ENCODE assay signal across 10 cellular contexts in the genomic region with DNA sequence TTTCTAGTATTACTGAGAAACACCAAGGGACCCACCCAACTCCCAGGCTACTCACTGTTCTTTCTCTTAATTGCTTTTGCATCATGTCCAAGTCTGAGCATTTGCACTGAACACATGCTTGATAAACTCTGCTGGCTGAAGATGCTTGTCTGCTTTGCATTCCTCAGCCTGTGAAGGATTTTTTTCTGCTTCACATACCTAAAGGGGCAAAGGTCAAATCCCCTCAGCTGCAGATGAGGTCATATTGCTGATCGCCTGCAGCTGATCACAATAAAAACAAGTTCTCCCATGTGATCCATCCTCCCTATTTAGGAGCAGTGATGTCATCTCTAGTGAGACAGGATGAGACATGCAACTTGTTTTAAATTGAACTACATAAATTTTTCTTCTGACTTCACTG.
DNase-seq lines count a peak whose midpoint lies in the region; FAIRE-seq and TF ChIP-seq lines count a peak whose summit lies in the region.
"Had no signal": no experiment of that assay in that cellular context is flagged by ENCODE, and none has a peak within 500 bp of the region (broad histone marks: within the 10 kb centered on the region; RNA-seq: fewer than 3 reads in every experiment).

No MANE protein-coding gene starts in this region.

- H3K9me3 Mint-ChIP-seq in T-helper 2 cell treated with Interferon-gamma antibody and Interleukin-4, amounts not matched to agents 5 μg/mL and 100 μg/mL, for 36 hours, result no peaks in the 10 kb centered on the region

- H3K4me1 Mint-ChIP-seq in T-helper 2 cell treated with Interferon-gamma antibody and Interleukin-4, amounts not matched to agents 5 μg/mL and 100 μg/mL, for 36 hours (ENCODE audit: low read depth), result peaks cover 4% of the 10 kb centered on the region
- H3K4me1 Mint-ChIP-seq: B cell had no signal

- H3K36me3 Mint-ChIP-seq in T-helper 2 cell treated with Interferon-gamma antibody and Interleukin-4, amounts not matched to agents 5 μg/mL and 100 μg/mL, for 36 hours (ENCODE audit: low read depth), result no peaks in the 10 kb centered on the region
- H3K36me3 Mint-ChIP-seq: activated CD8-positive, alpha-beta memory T cell treated with anti-CD3 and anti-CD28 coated beads, Interleukin-2, amount 10 ng/mL, durations not matched to agents 7 days and 5 days had no signal

- FAIRE-seq in HTR-8/SVneo (lab: Jason Lieb, UNC) (peak; percentile 89), bronchial epithelial cell (lab: Jason Lieb, UNC) (peak; percentile 7)

- H3K27me3 Mint-ChIP-seq in T-helper 2 cell treated with Interferon-gamma antibody and Interleukin-4, amounts not matched to agents 5 μg/mL and 100 μg/mL, for 36 hours (ENCODE audit: low read depth), result no peaks in the 10 kb centered on the region

- no peaks in the 10 kb centered on the region for H3K36me3 ChIP-seq in bronchial epithelial cell (ENCODE audit: control insufficient read depth, insufficient read depth, low read length)

- TF ChIP-seq CTCF in bronchial epithelial cell (IDR thresholded peaks at IDR 0.05; ENCODE audit: insufficient read depth, low read length, severe bottlenecking), result no peak

- no peak overlapping the region for H3K4me3 Mint-ChIP-seq in T-helper 2 cell treated with Interferon-gamma antibody and Interleukin-4, amounts not matched to agents 5 μg/mL and 100 μg/mL, for 36 hours
- H3K4me3 Mint-ChIP-seq: activated CD8-positive, alpha-beta memory T cell treated with anti-CD3 and anti-CD28 coated beads, Interleukin-2, amount 10 ng/mL, durations not matched to agents 7 days and 5 days; B cell had no signal

- H3K27ac Mint-ChIP-seq in T-helper 2 cell treated with Interferon-gamma antibody and Interleukin-4, amounts not matched to agents 5 μg/mL and 100 μg/mL, for 36 hours, result no peak overlapping the region
- H3K27ac Mint-ChIP-seq: activated CD8-positive, alpha-beta memory T cell treated with anti-CD3 and anti-CD28 coated beads, Interleukin-2, amount 10 ng/mL, durations not matched to agents 7 days and 5 days; B cell had no signal

- no peaks in the 10 kb centered on the region for H3K27me3 ChIP-seq in bronchial epithelial cell (ENCODE audit: control insufficient read depth, insufficient read depth, low read length)

- DNase-seq in A172 (ENCODE audit: low spot score) (peak; percentile 93), HTR-8/SVneo (ENCODE audit: insufficient read length, low spot score) (peak; percentile 51), bronchial epithelial cell (ENCODE audit: low read depth) (peak; percentile 95), iPS-NIHi11 (ENCODE audit: low spot score) (peak; percentile 72), NAMALWA (ENCODE audit: low spot score) (no peak), NCI-H2029 (lab: John Stamatoyannopoulos, UW) (no peak), GM19238 (ENCODE audit: insufficient read length, low spot score) (no peak)
- DNase-seq in T-helper 2 cell treated with Interferon-gamma antibody and Interleukin-4, amounts not matched to agents 5 μg/mL and 100 μg/mL, for 36 hours (ENCODE audit: low spot score), result no peak
- DNase-seq: activated CD8-positive, alpha-beta memory T cell treated with anti-CD3 and anti-CD28 coated beads, Interleukin-2, amount 10 ng/mL, durations not matched to agents 7 days and 5 days had no signal

- H3K4me3 ChIP-seq in bronchial epithelial cell (ENCODE audit: low read depth, low read length), result no peak overlapping the region

Comparison
In these comparisons a context has a peak if more than half of its experiments do, and no peak if none do; other contexts are left out.
1. DNase-seq: peak in A172 (single experiment), HTR-8/SVneo (single experiment), bronchial epithelial cell (single experiment) and iPS-NIHi11 (single experiment); none in T-helper 2 cell treated with Interferon-gamma antibody and Interleukin-4, amounts not matched to agents 5 μg/mL and 100 μg/mL, for 36 hours (single experiment), NAMALWA (single experiment), NCI-H2029 (single experiment) and GM19238 (single experiment).